26 cellular contexts compared by ENCODE assay signal in the genomic region with DNA sequence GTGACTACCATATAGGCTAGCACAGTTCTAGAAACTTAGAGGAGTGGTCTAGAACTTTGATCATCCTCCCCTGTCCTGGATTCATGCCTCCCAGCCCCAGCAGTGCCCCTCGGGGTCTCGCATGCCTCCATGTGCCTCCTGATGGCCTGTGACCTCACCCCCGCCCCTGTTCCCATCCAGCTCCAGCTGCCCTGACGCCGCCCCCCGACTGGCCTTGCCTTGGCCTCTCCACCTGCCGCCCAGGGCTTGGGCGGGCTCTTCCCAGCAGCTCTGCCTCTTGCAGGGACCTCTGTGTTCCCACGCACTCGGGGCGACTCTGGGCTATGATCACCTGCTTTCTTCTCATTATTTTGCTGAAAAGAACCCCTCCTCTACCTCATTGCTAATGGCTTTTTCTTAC.
"Had no signal": no experiment of that assay in that cellular context is flagged by ENCODE, and none has a peak within 500 bp of the region (broad histone marks: within the 10 kb centered on the region; RNA-seq: fewer than 3 reads in every experiment).

No MANE protein-coding gene starts in this region.

- H3K27me3 ChIP-seq: brain microvascular endothelial cell, left lung, neutrophil, pancreas, testis, transverse colon, vagina had no signal

- H3K4me1 Mint-ChIP-seq: activated naive CD4-positive, alpha-beta T cell treated with anti-CD3 and anti-CD28 coated beads, Interleukin-2, amount 10 ng/mL, durations not matched to agents 7 days and 5 days; activated naive CD8-positive, alpha-beta T cell treated with anti-CD3 and anti-CD28 coated beads, Interleukin-2, amount 10 ng/mL, durations not matched to agents 7 days and 5 days; naive B cell had no signal

- H3K27ac Mint-ChIP-seq: activated naive CD4-positive, alpha-beta T cell treated with anti-CD3 and anti-CD28 coated beads, Interleukin-2, amount 10 ng/mL, durations not matched to agents 7 days and 5 days; activated naive CD8-positive, alpha-beta T cell treated with anti-CD3 and anti-CD28 coated beads, Interleukin-2, amount 10 ng/mL, durations not matched to agents 7 days and 5 days; activated T-helper 1 cell treated with anti-CD3 and anti-CD28 coated beads, Interleukin-12 subunit alpha, Interleukin-12 subunit beta, Interleukin-2, Interleukin-4 antibody, amounts not matched to agents 30 ng/mL and 10 ng/mL and 1 ng/mL, durations not matched to agents 14 hours and 24 hours and 36 hours; T-helper 1 cell treated with Interleukin-12 subunit alpha and Interleukin-12 subunit beta and Interleukin-4 antibody, amounts not matched to agents 30 μg/mL and 1 μg/mL, for 36 hours had no signal

- H3K36me3 ChIP-seq: brain microvascular endothelial cell, esophagus muscularis mucosa, heart right ventricle, left lung, neutrophil, pancreas, transverse colon, vagina had no signal

- H3K27ac ChIP-seq: brain microvascular endothelial cell, esophagus muscularis mucosa, heart right ventricle, left lung, neutrophil, pancreas, psoas muscle, testis, transverse colon, vagina, VCaP had no signal

- H3K9me3 Mint-ChIP-seq: activated naive CD4-positive, alpha-beta T cell treated with anti-CD3 and anti-CD28 coated beads, Interleukin-2, amount 10 ng/mL, durations not matched to agents 7 days and 5 days; activated naive CD8-positive, alpha-beta T cell treated with anti-CD3 and anti-CD28 coated beads, Interleukin-2, amount 10 ng/mL, durations not matched to agents 7 days and 5 days; activated T-helper 1 cell treated with anti-CD3 and anti-CD28 coated beads, Interleukin-12 subunit alpha, Interleukin-12 subunit beta, Interleukin-2, Interleukin-4 antibody, amounts not matched to agents 30 ng/mL and 10 ng/mL and 1 ng/mL, durations not matched to agents 14 hours and 24 hours and 36 hours; naive B cell; T-helper 1 cell treated with Interleukin-12 subunit alpha and Interleukin-12 subunit beta and Interleukin-4 antibody, amounts not matched to agents 30 μg/mL and 1 μg/mL, for 36 hours had no signal

- H3K9me3 ChIP-seq: esophagus muscularis mucosa, heart right ventricle, left lung, neutrophil, pancreas, psoas muscle, testis, transverse colon, vagina had no signal

- DNase-seq: activated CD4-positive, alpha-beta T cell treated with anti-CD3 and anti-CD28 coated beads for 48 hours; activated CD4-positive, alpha-beta T cell treated with anti-CD3 and anti-CD28 coated beads, Interleukin-2, amount 50 U/mL, for 48 hours; activated CD8-positive, alpha-beta memory T cell treated with anti-CD3 and anti-CD28 coated beads for 24 hours; activated effector memory CD4-positive, alpha-beta T cell treated with anti-CD3 and anti-CD28 coated beads, Interleukin-2, amount 50 U/mL, for 16 hours; activated naive CD4-positive, alpha-beta T cell treated with anti-CD3 and anti-CD28 coated beads, Interleukin-2, amount 10 ng/mL, durations not matched to agents 7 days and 5 days; activated naive CD8-positive, alpha-beta T cell treated with anti-CD3 and anti-CD28 coated beads, Interleukin-2, amount 10 ng/mL, durations not matched to agents 7 days and 5 days; activated T-cell treated with anti-CD3 and anti-CD28 coated beads, Interleukin-2, amount 50 U/mL, for 1 hour; brain microvascular endothelial cell; foreskin melanocyte; heart right ventricle; naive B cell; stimulated activated CD4-positive, alpha-beta T cell treated with anti-CD3 and anti-CD28 coated beads, Interleukin-15, amount 100 ng/mL, for 24 hours; stimulated activated CD4-positive, alpha-beta T cell treated with anti-CD3 and anti-CD28 coated beads, Interleukin-2, amount 100 ng/mL, for 24 hours; stimulated activated naive CD4-positive, alpha-beta T cell; T-helper 9 cell; testis; transverse colon had no signal

- H3K4me1 ChIP-seq: esophagus muscularis mucosa, pancreas, psoas muscle, testis, transverse colon, vagina had no signal

- H3K4me3 ChIP-seq: esophagus muscularis mucosa, heart right ventricle, left lung, pancreas, psoas muscle, testis, transverse colon, vagina had no signal

- H3K36me3 Mint-ChIP-seq: activated naive CD4-positive, alpha-beta T cell treated with anti-CD3 and anti-CD28 coated beads, Interleukin-2, amount 10 ng/mL, durations not matched to agents 7 days and 5 days; activated naive CD8-positive, alpha-beta T cell treated with anti-CD3 and anti-CD28 coated beads, Interleukin-2, amount 10 ng/mL, durations not matched to agents 7 days and 5 days; naive B cell had no signal

- H3K4me3 Mint-ChIP-seq: activated naive CD4-positive, alpha-beta T cell treated with anti-CD3 and anti-CD28 coated beads, Interleukin-2, amount 10 ng/mL, durations not matched to agents 7 days and 5 days; activated naive CD8-positive, alpha-beta T cell treated with anti-CD3 and anti-CD28 coated beads, Interleukin-2, amount 10 ng/mL, durations not matched to agents 7 days and 5 days; activated T-helper 1 cell treated with anti-CD3 and anti-CD28 coated beads, Interleukin-12 subunit alpha, Interleukin-12 subunit beta, Interleukin-2, Interleukin-4 antibody, amounts not matched to agents 30 ng/mL and 10 ng/mL and 1 ng/mL, durations not matched to agents 14 hours and 24 hours and 36 hours; naive B cell; T-helper 1 cell treated with Interleukin-12 subunit alpha and Interleukin-12 subunit beta and Interleukin-4 antibody, amounts not matched to agents 30 μg/mL and 1 μg/mL, for 36 hours had no signal
